In genomic region chr2:237048595-237048994, GRCh38 we compare ENCODE assay signal across 26 cellular contexts.
"Had no signal": no experiment of that assay in that cellular context is flagged by ENCODE, and none has a peak within 500 bp of the region (broad histone marks: within the 10 kb centered on the region; RNA-seq: fewer than 3 reads in every experiment).

No MANE protein-coding gene starts in this region.

- ATAC-seq: Panc1, PC-3, T-cell had no signal

- FAIRE-seq: HTR-8/SVneo had no signal

- H3K27ac ChIP-seq: HL-60, KMS-11, RWPE1 had no signal

- H3K4me2 ChIP-seq: KMS-11, SK-N-SH had no signal

- DNase-seq: IMR-90, Kasumi-1, MM.1S, NCI-H1048, NCI-H1105, NCI-H1417, NCI-H1436 treated with DMSO at 0.1 percent for 48 hours, NCI-H1694, NCI-H187 treated with DMSO at 0.1 percent for 48 hours, NCI-H2029 treated with DMSO at 0.1 percent for 48 hours, NCI-H226, NCI-H446, NCI-H510A, NCI-H524 treated with DMSO at 0.1 percent for 48 hours, NCI-H69, NCI-H774, PC-3, SHP77, SK-N-SH, SW 1271, T-cell had no signal

- H3K9ac ChIP-seq: KMS-11, SK-N-SH had no signal
